ENCODE assay signal across 13 cellular contexts in genomic region chr11:75851203-75851602, GRCh38. TPM values are rescaled to one million over a fixed set of nuclear protein-coding genes. Genes with fewer than 3 reads are reported as not detected.
A peak's percentile ranks its signal among the peaks of the same experiment; 100 is the strongest.
DNase-seq lines count a peak whose midpoint lies in the region; ATAC-seq, FAIRE-seq and TF ChIP-seq lines count a peak whose summit lies in the region.
"Had no signal": no experiment of that assay in that cellular context is flagged by ENCODE, and none has a peak within 500 bp of the region (broad histone marks: within the 10 kb centered on the region; RNA-seq: fewer than 3 reads in every experiment).

No MANE protein-coding gene starts in this region.

- H2AFZ ChIP-seq in HepG2 (ENCODE audit: low read length) = no peak overlapping the region

- DNase-seq in AG08395 (ENCODE audit: low spot score) (peak; percentile 66), OCI-M1 (lab: John Stamatoyannopoulos, UW) (peak; percentile 80), fibroblast of peridontal ligament (ENCODE audit: extremely low read depth) (peak; percentile 43), omental fat pad (ENCODE audit: low spot score) (no peak), glutamatergic neuron (no peak), HepG2 (ENCODE audit: low spot score) (no peak)
- no peak for DNase-seq in stimulated activated CD8-positive, alpha-beta memory T cell treated with anti-CD3 and anti-CD28 coated beads, Interleukin-4, amount 100 ng/mL, for 48 hours
- DNase-seq: BE2C; kidney; ovary; stimulated activated CD4-positive, alpha-beta T cell treated with anti-CD3 and anti-CD28 coated beads, Interleukin-4, amount 100 ng/mL, for 24 hours had no signal

- TF ChIP-seq CTCF in omental fat pad (IDR thresholded peaks at IDR 0.05) (no peak), glutamatergic neuron (IDR thresholded peaks at IDR 0.05; ENCODE audit: partially characterized antibody, unreplicated experiment) (no peak), HepG2 (CRISPR knock-in tag; IDR thresholded peaks at IDR 0.05) (no peak)

- ATAC-seq in omental fat pad (ENCODE audit: low FRiP score) (peak; percentile 85), GM21786 (IDR thresholded peaks at IDR 0.05; ENCODE audit: unreplicated experiment) (no peak), HepG2 (no peak)

- TF ChIP-seq RAD21 in HepG2 (CRISPR knock-in tag; IDR thresholded peaks at IDR 0.05) = no peak

- POLR2A ChIA-PET in HepG2 (lab: Yijun Ruan, JAX) = no interaction called here

- TF ChIP-seq POLR2A in HepG2 (IDR thresholded peaks at IDR 0.05; ENCODE audit: insufficient read depth in 1 of 2, low read depth in 2 of 2, low read length in 2 of 2) = no peak

- no peak overlapping the region for H3K4me3 Mint-ChIP-seq in glutamatergic neuron (ENCODE audit: unreplicated experiment)

- no peak overlapping the region for H3K9ac ChIP-seq in HepG2 (ENCODE audit: insufficient read depth, low read depth, low read length)

- no peak for FAIRE-seq in HepG2 (lab: Jason Lieb, UNC)
- FAIRE-seq: H54, kidney had no signal

- no peaks in the 10 kb centered on the region for H3K9me3 Mint-ChIP-seq in glutamatergic neuron (ENCODE audit: unreplicated experiment)

- no TSS peak for BruUV-seq in HepG2 (replicated peaks; lab: Mats Ljungman, UMichigan)

- CTCF ChIA-PET in HepG2 (lab: Yijun Ruan, JAX; ENCODE audit: low intra/inter-chr PET ratio, low total read pairs) = no interaction called here

- H3K27ac ChIP-seq in HepG2 (ENCODE audit: extremely low read length, insufficient read depth, low read length) = no peak overlapping the region
- H3K27ac ChIP-seq: ovary had no signal

- no peaks in the 10 kb centered on the region for H3K27me3 Mint-ChIP-seq in glutamatergic neuron (ENCODE audit: unreplicated experiment)

- TF ChIP-seq EP300 in HepG2 (IDR thresholded peaks at IDR 0.05; ENCODE audit: low read depth in 2 of 2, low read length in 2 of 2) (no peak), HepG2 (CRISPR knock-in tag; IDR thresholded peaks at IDR 0.05; ENCODE audit: borderline replicate concordance) (no peak)

- no peaks in the 10 kb centered on the region for H3K4me1 ChIP-seq in HepG2 (ENCODE audit: insufficient read depth, low read length)

- no peak overlapping the region for H3K27ac Mint-ChIP-seq in glutamatergic neuron (ENCODE audit: unreplicated experiment)

- no peaks in the 10 kb centered on the region for H3K9me3 ChIP-seq in HepG2 (ENCODE audit: low read length)
- H3K9me3 ChIP-seq: BE2C, ovary had no signal

- 92% methylated on average over 1 of the region's 1 CpG for WGBS in HepG2 (ENCODE audit: low lambda C conversion rate)

- no peaks in the 10 kb centered on the region for H3K27me3 ChIP-seq in HepG2 (ENCODE audit: control insufficient read depth in 1 of 2, insufficient read depth in 2 of 2, low read length in 2 of 2)
- H3K27me3 ChIP-seq: BE2C, ovary had no signal

- no peaks in the 10 kb centered on the region for H4K20me1 ChIP-seq in HepG2 (ENCODE audit: insufficient read depth, low read length)

- H3K4me2 ChIP-seq in HepG2 (ENCODE audit: low read depth, low read length) = no peak overlapping the region

- peaks cover 1 to 11% of the 10 kb centered on the region in 2 experiments; a peak in 3 of 5 replicates for H3K36me3 ChIP-seq in HepG2 (replicated peaks in 1 of 2; ENCODE audit: control insufficient read depth in 1 of 2, insufficient read depth in 2 of 2, low read length in 2 of 2)
- H3K36me3 ChIP-seq: BE2C, ovary had no signal

- no peaks in the 10 kb centered on the region for H3K4me1 Mint-ChIP-seq in glutamatergic neuron (ENCODE audit: low read depth, unreplicated experiment)

- in situ Hi-C loops in HepG2 (cut with HindIII; ENCODE audit: extremely low pct_ligation_motif_present, low pct_unique_long_range_greater_than_20kb) = no loop called here

- H3K36me3 Mint-ChIP-seq in glutamatergic neuron (ENCODE audit: unreplicated experiment) = no peaks in the 10 kb centered on the region

- intact Hi-C loops in HepG2 (cut with micrococcal nuclease; ENCODE audit: unreplicated experiment) = no loop called here

- H3K79me2 ChIP-seq in HepG2 (ENCODE audit: insufficient read depth, low read length) = peaks cover 3% of the 10 kb centered on the region

- H3K4me3 ChIP-seq in HepG2 (replicated peaks in 1 of 3; ENCODE audit: insufficient read depth in 1 of 3, low read depth in 2 of 3, low read length in 3 of 3) = no peak overlapping the region
- H3K4me3 ChIP-seq: ovary had no signal

TF ChIP-seq in HepG2, 621 proteins besides CTCF, POLR2A, EP300 and RAD21:
- TF ChIP-seq ZNF256 (CRISPR knock-in tag; conservative IDR thresholded peaks at IDR 0.05) = no peak
- no peak for TF ChIP-seq E2F5 (CRISPR knock-in tag; conservative IDR thresholded peaks at IDR 0.05)
- TF ChIP-seq ZNF614 (CRISPR knock-in tag; IDR thresholded peaks at IDR 0.05; ENCODE audit: borderline replicate concordance) = no peak

RNA-seq across cellular contexts. Expression of gene UVRAG, which starts 36.2 kb away (rescaled TPM):
- total RNA-seq in omental fat pad (10 to 100 TPM; 39.6 to 72.9 (median 61.5) TPM), glutamatergic neuron (ENCODE audit: unreplicated experiment) (17.8 TPM), HepG2 (2016; rRNA removed; fragmentation: Illumina TruSeq; extraction: Trizol) (17.2 and 17.3 TPM in 2 replicates)
- 6.1 and 9.8 TPM in 2 replicates for total RNA-seq in HepG2 (2016; cell fraction: cytosol; rRNA removed; fragmentation: Illumina TruSeq; extraction: Trizol; ENCODE audit: low read depth)
- 15.0 and 18.0 TPM in 2 replicates for total RNA-seq in HepG2 (2016; cell fraction: insoluble cytoplasmic fraction; rRNA removed; fragmentation: Illumina TruSeq; extraction: Trizol)
- total RNA-seq in HepG2 (2016; cell fraction: membrane; rRNA removed; fragmentation: Illumina TruSeq; extraction: Trizol) = 11.6 and 11.7 TPM in 2 replicates
- total RNA-seq in HepG2 (2016; cell fraction: nucleus; rRNA removed; fragmentation: Illumina TruSeq; extraction: Trizol) = 43.2 and 46.0 TPM in 2 replicates
- polyA plus RNA-seq in HepG2 (2011; rRNA removed) = 8.9 and 9.7 TPM in 2 replicates
- 5.6 and 7.4 TPM in 2 replicates for polyA plus RNA-seq in HepG2 (2011; cell fraction: cytosol; rRNA removed)
- 8.4 TPM in 2 replicates for polyA plus RNA-seq in HepG2 (2011; cell fraction: nucleus; rRNA removed)
- 8.4 and 11.9 TPM in 2 replicates for polyA plus RNA-seq in HepG2 (2012)
- 1.5 and 1.6 TPM in 2 replicates for polyA plus RNA-seq in HepG2 (2016; cell fraction: cytosol; fragmentation: Illumina TruSeq; extraction: Trizol; ENCODE audit: low read depth)
- 10.9 and 14.5 TPM in 2 replicates for polyA plus RNA-seq in HepG2 (2016; cell fraction: insoluble cytoplasmic fraction; fragmentation: Illumina TruSeq; extraction: Trizol; ENCODE audit: low read depth)
- 5.0 and 5.5 TPM in 2 replicates for polyA plus RNA-seq in HepG2 (2016; cell fraction: membrane; fragmentation: Illumina TruSeq; extraction: Trizol; ENCODE audit: low read depth)
- polyA plus RNA-seq in HepG2 (2016; cell fraction: nucleus; fragmentation: Illumina TruSeq; extraction: Trizol; ENCODE audit: insufficient read depth, low read depth) = 20.6 and 22.8 TPM in 2 replicates
- 10.9 and 19.7 TPM in 2 replicates for polyA minus RNA-seq in HepG2 (2011; rRNA and poly(A)+ RNA removed; ENCODE audit: low replicate concordance)
- 5.9 and 6.2 TPM in 2 replicates for polyA minus RNA-seq in HepG2 (2011; cell fraction: cytosol; rRNA and poly(A)+ RNA removed)
- polyA minus RNA-seq in HepG2 (2011; cell fraction: nucleus; rRNA and poly(A)+ RNA removed) = 77.1 and 79.4 TPM in 2 replicates

Comparison
In these comparisons a context has a peak if more than half of its experiments do, and no peak if none do; other contexts are left out.
1. DNase-seq: peak in AG08395 (single experiment), OCI-M1 (single experiment) and fibroblast of peridontal ligament (single experiment); none in omental fat pad (single experiment), stimulated activated CD8-positive, alpha-beta memory T cell treated with anti-CD3 and anti-CD28 coated beads, Interleukin-4, amount 100 ng/mL, for 48 hours (single experiment), glutamatergic neuron (single experiment) and HepG2 (single experiment).